12 cellular contexts compared by ENCODE assay signal in genomic region chr20:51586005-51586440, GRCh38. TPM values are rescaled to one million over a fixed set of nuclear protein-coding genes. Genes with fewer than 3 reads are reported as not detected.
DNase-seq lines count a peak whose midpoint lies in the region; ATAC-seq, FAIRE-seq and TF ChIP-seq lines count a peak whose summit lies in the region.
"Had no signal": no experiment of that assay in that cellular context is flagged by ENCODE, and none has a peak within 500 bp of the region (broad histone marks: within the 10 kb centered on the region; RNA-seq: fewer than 3 reads in every experiment).

No MANE protein-coding gene starts in this region.

- intact Hi-C loops in activated CD8-positive, alpha-beta T cell treated with anti-CD3 and anti-CD28 coated beads for 36 hours (cut with micrococcal nuclease) = no loop called here

- no peaks in the 10 kb centered on the region for H3K36me3 Mint-ChIP-seq in HFFc6 (ENCODE audit: low read depth)
- H3K36me3 Mint-ChIP-seq in activated naive CD4-positive, alpha-beta T cell treated with anti-CD3 and anti-CD28 coated beads, Interleukin-2, amount 50 U/mL, for 72 hours = no peaks in the 10 kb centered on the region
- no peaks in the 10 kb centered on the region for H3K36me3 Mint-ChIP-seq in activated CD8-positive, alpha-beta T cell treated with anti-CD3 and anti-CD28 coated beads for 36 hours (ENCODE audit: low read depth)
- H3K36me3 Mint-ChIP-seq: activated naive CD8-positive, alpha-beta T cell treated with anti-CD3 and anti-CD28 coated beads for 36 hours had no signal

- no peak overlapping the region for H2AFZ ChIP-seq in SU-DHL-6 (ENCODE audit: low read depth, low read length, severe bottlenecking)

- peak overlapping the region; percentile 69 for H3K27ac Mint-ChIP-seq in HFFc6
- H3K27ac Mint-ChIP-seq in activated naive CD4-positive, alpha-beta T cell treated with anti-CD3 and anti-CD28 coated beads, Interleukin-2, amount 50 U/mL, for 72 hours = no peak overlapping the region
- no peak overlapping the region for H3K27ac Mint-ChIP-seq in activated CD8-positive, alpha-beta T cell treated with anti-CD3 and anti-CD28 coated beads for 36 hours
- H3K27ac Mint-ChIP-seq: activated naive CD8-positive, alpha-beta T cell treated with anti-CD3 and anti-CD28 coated beads for 36 hours had no signal

- no peaks in the 10 kb centered on the region for H3K36me3 ChIP-seq in SU-DHL-6 (ENCODE audit: low read length)

- H4K20me1 ChIP-seq in SU-DHL-6 (ENCODE audit: low read depth, low read length) = no peaks in the 10 kb centered on the region

- no peak for ATAC-seq in activated naive CD4-positive, alpha-beta T cell treated with anti-CD3 and anti-CD28 coated beads, Interleukin-2, amount 50 U/mL, for 72 hours
- no peak for ATAC-seq in activated CD8-positive, alpha-beta T cell treated with anti-CD3 and anti-CD28 coated beads for 36 hours

- no peaks in the 10 kb centered on the region for H3K9me3 Mint-ChIP-seq in HFFc6
- peaks cover 0 to 7% of the 10 kb centered on the region in 2 donors for H3K9me3 Mint-ChIP-seq in activated naive CD4-positive, alpha-beta T cell treated with anti-CD3 and anti-CD28 coated beads, Interleukin-2, amount 50 U/mL, for 72 hours
- H3K9me3 Mint-ChIP-seq in activated CD8-positive, alpha-beta T cell treated with anti-CD3 and anti-CD28 coated beads for 36 hours = no peaks in the 10 kb centered on the region
- H3K9me3 Mint-ChIP-seq: activated naive CD8-positive, alpha-beta T cell treated with anti-CD3 and anti-CD28 coated beads for 36 hours had no signal

- POLR2A ChIA-PET in activated CD8-positive, alpha-beta T cell treated with anti-CD3 and anti-CD28 coated beads for 36 hours (lab: Charles Lee) = interaction anchor here (1.0 to 1.6 kb wide), 3 partner anchors 9 to 41 kb away, joined by 3 to 5 read pairs (median 3); no protein-coding TSS in a partner anchor

- peaks cover 19% of the 10 kb centered on the region for H3K4me1 Mint-ChIP-seq in HFFc6 (ENCODE audit: low read depth)
- H3K4me1 Mint-ChIP-seq in activated CD8-positive, alpha-beta T cell treated with anti-CD3 and anti-CD28 coated beads for 36 hours (ENCODE audit: low read depth) = peaks cover 5% of the 10 kb centered on the region

- H3K27ac ChIP-seq in SU-DHL-6 (ENCODE audit: low read depth, low read length) = no peak overlapping the region

- H3K9me3 ChIP-seq in SU-DHL-6 (ENCODE audit: insufficient read depth, low read length) = no peaks in the 10 kb centered on the region

- H3K9me2 ChIP-seq in SU-DHL-6 (replicated peaks; ENCODE audit: insufficient read depth, low read length) = no peaks in the 10 kb centered on the region

- CTCF ChIA-PET in activated CD8-positive, alpha-beta T cell treated with anti-CD3 and anti-CD28 coated beads for 36 hours (lab: Charles Lee) = interaction anchor here (1.5 kb wide), 1 partner anchor 8 kb away, joined by 7 read pairs; no protein-coding TSS in a partner anchor

- no peaks in the 10 kb centered on the region for H3K27me3 ChIP-seq in SU-DHL-6 (ENCODE audit: low read length)

- 0 out of 2 replicates have a peak overlapping the region, but pooled peaks have one; percentile 6 for H3K4me3 Mint-ChIP-seq in HFFc6
- no peak overlapping the region for H3K4me3 Mint-ChIP-seq in activated CD8-positive, alpha-beta T cell treated with anti-CD3 and anti-CD28 coated beads for 36 hours
- H3K4me3 Mint-ChIP-seq: activated naive CD8-positive, alpha-beta T cell treated with anti-CD3 and anti-CD28 coated beads for 36 hours had no signal

- TF ChIP-seq CTCF in HFFc6 (IDR thresholded peaks at IDR 0.05) (no peak), SU-DHL-6 (IDR thresholded peaks at IDR 0.05; ENCODE audit: insufficient read depth, low read length, poor library complexity, severe bottlenecking) (no peak), fibroblast of villous mesenchyme (IDR thresholded peaks at IDR 0.05; ENCODE audit: insufficient read depth, low read depth, low read length) (no peak)
- no peak for TF ChIP-seq CTCF in activated CD8-positive, alpha-beta T cell treated with anti-CD3 and anti-CD28 coated beads for 36 hours (IDR thresholded peaks at IDR 0.05)

- no peaks in the 10 kb centered on the region for H3K79me2 ChIP-seq in SU-DHL-6 (ENCODE audit: insufficient read depth, low read length)

- H3K27me3 Mint-ChIP-seq in HFFc6 (ENCODE audit: insufficient read depth) = peaks cover 2% of the 10 kb centered on the region
- H3K27me3 Mint-ChIP-seq in activated CD8-positive, alpha-beta T cell treated with anti-CD3 and anti-CD28 coated beads for 36 hours = no peaks in the 10 kb centered on the region
- H3K27me3 Mint-ChIP-seq: activated naive CD8-positive, alpha-beta T cell treated with anti-CD3 and anti-CD28 coated beads for 36 hours had no signal

- H3F3A ChIP-seq in SU-DHL-6 (ENCODE audit: insufficient read depth) = peaks cover 6% of the 10 kb centered on the region; the same call in 1 of the 2 replicates

- no peak overlapping the region for H3K9ac ChIP-seq in SU-DHL-6 (ENCODE audit: low read length)

- peak overlapping the region; percentile 41 for H3K4me2 ChIP-seq in SU-DHL-6 (ENCODE audit: low read depth, low read length, poor library complexity, severe bottlenecking)

- H3K4me3 ChIP-seq in SU-DHL-6 (ENCODE audit: insufficient read depth, low read length, poor library complexity, severe bottlenecking) (no peak overlapping the region), fibroblast of villous mesenchyme (ENCODE audit: low read depth, low read length) (no peak overlapping the region)

- peak; percentile 79 for DNase-seq in AG08396 (ENCODE audit: low spot score)
- peak; percentile 87 for DNase-seq in HFFc6
- DNase-seq in fibroblast of villous mesenchyme (ENCODE audit: low read depth) = peak; percentile 64
- no peak for DNase-seq in activated naive CD4-positive, alpha-beta T cell treated with anti-CD3 and anti-CD28 coated beads, Interleukin-2, amount 50 U/mL, for 72 hours (ENCODE audit: low spot score in 2 of 2)
- no peak for DNase-seq in activated CD8-positive, alpha-beta T cell treated with anti-CD3 and anti-CD28 coated beads for 36 hours
- DNase-seq in NCI-H2227 (lab: John Stamatoyannopoulos, UW; ENCODE audit: unreplicated experiment) = no peak
- DNase-seq in frontal cortex (ENCODE audit: low spot score in 2 of 2) = no peak
- DNase-seq: activated naive CD8-positive, alpha-beta T cell treated with anti-CD3 and anti-CD28 coated beads for 36 hours; COR-L47; kidney; NCI-H1436 treated with DMSO at 0.1 percent for 48 hours had no signal

- FAIRE-seq in frontal cortex (lab: Jason Lieb, UNC) = no peak
- FAIRE-seq: kidney had no signal

RNA-seq across cellular contexts. Expression of gene NFATC2, which starts 43.5 kb away (rescaled TPM):
- total RNA-seq in HFFc6 (2021; fragmentation: NEBNext Ultra II Directional; extraction: Animal tissue kit (Norgen Biotek cat#: 25700)) = 1 to 10 TPM in 1 of 6 experiments, under 1 TPM in 5; 0.50 to 1.1 (median 0.84) TPM
- total RNA-seq in fibroblast of villous mesenchyme (under 0.01 and 0.64 TPM in 2 replicates), frontal cortex (0.41 TPM)
- total RNA-seq in activated naive CD4-positive, alpha-beta T cell treated with anti-CD3 and anti-CD28 coated beads, Interleukin-2, amount 50 U/mL, for 72 hours = 10 to 100 TPM; 29.9 to 39.4 TPM
- 10 to 100 TPM; 38.3 to 40.9 TPM for total RNA-seq in activated CD8-positive, alpha-beta T cell treated with anti-CD3 and anti-CD28 coated beads for 36 hours

Comparison
In these comparisons a context has a peak if more than half of its experiments do, and no peak if none do; other contexts are left out.
1. DNase-seq: peak in AG08396 (single experiment), HFFc6 (single experiment) and fibroblast of villous mesenchyme (single experiment); none in activated naive CD4-positive, alpha-beta T cell treated with anti-CD3 and anti-CD28 coated beads, Interleukin-2, amount 50 U/mL, for 72 hours (0 of 2), activated CD8-positive, alpha-beta T cell treated with anti-CD3 and anti-CD28 coated beads for 36 hours (single experiment), NCI-H2227 (single experiment) and frontal cortex (0 of 2).
2. RNA of gene NFATC2, which starts 43.5 kb away (total RNA-seq): 38.3 to 40.9 TPM in activated CD8-positive, alpha-beta T cell treated with anti-CD3 and anti-CD28 coated beads for 36 hours and 29.9 to 39.4 TPM in activated naive CD4-positive, alpha-beta T cell treated with anti-CD3 and anti-CD28 coated beads, Interleukin-2, amount 50 U/mL, for 72 hours; 0.50 to 1.1 TPM in HFFc6, 0.41 TPM in frontal cortex (single experiment) and under 0.01 to 0.64 TPM in fibroblast of villous mesenchyme; every median in the first group is over 10 times any median in the second.